16 cellular contexts compared by ENCODE assay signal in genomic region chr11:57428643-57429042, GRCh38. TPM values are rescaled to one million over a fixed set of nuclear protein-coding genes. Genes with fewer than 3 reads are reported as not detected.
"Had no signal": no experiment of that assay in that cellular context is flagged by ENCODE, and none has a peak within 500 bp of the region (broad histone marks: within the 10 kb centered on the region; RNA-seq: fewer than 3 reads in every experiment).

No MANE protein-coding gene starts in this region.

- H3K36me3 ChIP-seq: WERI-Rb-1 had no signal

- H3K4me2 ChIP-seq: hepatocyte had no signal

- H3K27ac ChIP-seq: brain microvascular endothelial cell, hepatocyte, WERI-Rb-1 had no signal

- DNase-seq: activated CD4-positive, alpha-beta T cell treated with anti-CD3 and anti-CD28 coated beads, Interleukin-2, amount 50 U/mL, for 4 hours; activated naive CD4-positive, alpha-beta T cell; activated naive CD8-positive, alpha-beta T cell treated with anti-CD3 and anti-CD28 coated beads for 36 hours; amygdala; brain microvascular endothelial cell; midbrain; stimulated activated naive CD8-positive, alpha-beta T cell treated with anti-CD3 and anti-CD28 coated beads, Interleukin-15, Interleukin-2, amounts not matched to agents 100 U/mL and 50 U/mL, for 24 hours; SW 1271; T-helper 2 cell; upper lobe of right lung; WERI-Rb-1 had no signal

- H2AFZ ChIP-seq: hepatocyte had no signal

- H3K9me3 ChIP-seq: upper lobe of right lung had no signal

- H3K27me3 ChIP-seq: brain microvascular endothelial cell, hepatocyte, upper lobe of right lung had no signal

- H3K4me3 ChIP-seq: hepatocyte, lung, skin epidermis, upper lobe of right lung had no signal

- H3K79me2 ChIP-seq: hepatocyte had no signal

- ATAC-seq: stimulated activated naive CD8-positive, alpha-beta T cell treated with anti-CD3 and anti-CD28 coated beads, Interleukin-15, Interleukin-2, amounts not matched to agents 100 U/mL and 50 U/mL, for 24 hours; upper lobe of right lung had no signal

RNA-seq across cellular contexts. Expression of gene PRG2, which starts 38.2 kb away (rescaled TPM):
- total RNA-seq: glomerular endothelial cell, hepatocyte, upper lobe of right lung had no signal

RNA-seq across cellular contexts. Expression of gene PRG3, which starts 47.7 kb away (rescaled TPM):
- total RNA-seq: activated CD8-positive, alpha-beta memory T cell treated with anti-CD3 and anti-CD28 coated beads for 36 hours; activated naive CD8-positive, alpha-beta T cell treated with anti-CD3 and anti-CD28 coated beads for 36 hours; glomerular endothelial cell; hepatocyte; upper lobe of right lung had no signal
